ENCODE assay signal across 32 cellular contexts in the genomic region with DNA sequence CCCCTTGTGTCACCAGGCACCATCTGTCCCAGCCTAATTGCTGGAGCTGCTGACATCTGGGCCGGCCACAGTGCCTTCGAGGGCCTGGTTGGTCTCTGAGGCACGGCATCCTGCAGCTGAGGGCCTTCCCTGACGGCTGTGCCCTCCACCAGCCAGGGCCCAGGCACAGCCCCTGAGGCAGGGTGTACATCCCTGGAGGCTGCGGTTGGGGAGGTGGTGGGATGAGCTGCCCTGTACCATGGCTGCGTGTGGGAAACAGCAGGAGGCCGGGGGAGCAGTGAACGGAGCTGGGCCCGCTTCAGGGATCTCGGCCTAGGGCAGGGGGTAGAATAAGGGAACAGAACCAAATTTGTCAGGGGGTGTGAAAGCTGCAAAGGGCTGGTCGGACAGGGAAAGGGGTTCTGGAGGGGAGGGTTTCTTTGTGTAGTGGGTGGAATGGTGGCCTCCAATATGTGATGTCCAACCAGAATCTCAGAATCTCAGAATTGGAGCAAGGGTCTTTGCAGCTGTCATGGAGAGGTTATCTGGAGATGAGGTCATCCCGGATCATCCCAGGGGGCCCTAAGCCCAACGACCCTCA.
"Had no signal": no experiment of that assay in that cellular context is flagged by ENCODE, and none has a peak within 500 bp of the region (broad histone marks: within the 10 kb centered on the region; RNA-seq: fewer than 3 reads in every experiment).

No MANE protein-coding gene starts in this region.

- FAIRE-seq: keratinocyte, TTC549 had no signal

- ATAC-seq: gastrocnemius medialis; left cardiac atrium; naive thymus-derived CD4-positive, alpha-beta T cell; right cardiac atrium; stimulated activated naive CD8-positive, alpha-beta T cell treated with anti-CD3 and anti-CD28 coated beads, Interleukin-15, Interleukin-2, amounts not matched to agents 100 U/mL and 50 U/mL, for 24 hours had no signal

- H3K36me3 Mint-ChIP-seq: activated naive CD4-positive, alpha-beta T cell treated with anti-CD3 and anti-CD28 coated beads, Interleukin-2, amount 10 ng/mL, durations not matched to agents 7 days and 5 days; activated naive CD8-positive, alpha-beta T cell treated with anti-CD3 and anti-CD28 coated beads, Interleukin-2, amount 10 ng/mL, durations not matched to agents 7 days and 5 days; brain; mesothelial cell of epicardium; naive thymus-derived CD4-positive, alpha-beta T cell; type B pancreatic cell had no signal

- H3K27ac Mint-ChIP-seq: activated CD4-positive, alpha-beta memory T cell treated with anti-CD3 and anti-CD28 coated beads, Interleukin-2, amount 10 ng/mL, durations not matched to agents 7 days and 5 days; activated CD4-positive, alpha-beta T cell treated with anti-CD3 and anti-CD28 coated beads, Interleukin-2, amount 10 ng/mL, durations not matched to agents 7 days and 5 days; activated naive CD4-positive, alpha-beta T cell treated with anti-CD3 and anti-CD28 coated beads, Interleukin-2, amount 10 ng/mL, durations not matched to agents 7 days and 5 days; activated naive CD8-positive, alpha-beta T cell treated with anti-CD3 and anti-CD28 coated beads, Interleukin-2, amount 10 ng/mL, durations not matched to agents 7 days and 5 days; activated T-cell treated with anti-CD3 and anti-CD28 coated beads, Interleukin-2, amount 50 U/mL, for 24 hours; mesothelial cell of epicardium; type B pancreatic cell had no signal

- H2AFZ ChIP-seq: hepatocyte had no signal

- DNase-seq: activated CD4-positive, alpha-beta memory T cell treated with anti-CD3 and anti-CD28 coated beads, Interleukin-2, amount 10 ng/mL, durations not matched to agents 7 days and 5 days; activated CD4-positive, alpha-beta T cell treated with anti-CD3 and anti-CD28 coated beads for 1 hour; activated CD4-positive, alpha-beta T cell treated with anti-CD3 and anti-CD28 coated beads, Interleukin-2, amount 10 ng/mL, durations not matched to agents 7 days and 5 days; activated CD8-positive, alpha-beta memory T cell treated with anti-CD3 and anti-CD28 coated beads, Interleukin-2, amount 50 U/mL, for 48 hours; activated gamma-delta T cell; activated naive CD4-positive, alpha-beta T cell treated with anti-CD3 and anti-CD28 coated beads, Interleukin-2, amount 10 ng/mL, durations not matched to agents 7 days and 5 days; activated naive CD8-positive, alpha-beta T cell treated with anti-CD3 and anti-CD28 coated beads, Interleukin-2, amount 10 ng/mL, durations not matched to agents 7 days and 5 days; activated T-cell treated with anti-CD3 and anti-CD28 coated beads, Interleukin-2, amount 50 U/mL, for 24 hours; cerebellar nuclear complex; dorsolateral prefrontal cortex; effector memory CD4-positive, alpha-beta T cell; erythroblast; gastrocnemius medialis; left cardiac atrium; naive thymus-derived CD4-positive, alpha-beta T cell; right cardiac atrium; spleen; stimulated activated naive CD8-positive, alpha-beta T cell treated with anti-CD3 and anti-CD28 coated beads, Interleukin-15, Interleukin-2, amounts not matched to agents 100 U/mL and 50 U/mL, for 24 hours; T-helper 9 cell; testis had no signal

- H3K36me3 ChIP-seq: ascending aorta, cardiac muscle cell, gastrocnemius medialis, spleen, vagina had no signal

- H3K4me3 Mint-ChIP-seq: activated CD4-positive, alpha-beta memory T cell treated with anti-CD3 and anti-CD28 coated beads, Interleukin-2, amount 10 ng/mL, durations not matched to agents 7 days and 5 days; activated CD4-positive, alpha-beta T cell treated with anti-CD3 and anti-CD28 coated beads, Interleukin-2, amount 10 ng/mL, durations not matched to agents 7 days and 5 days; activated naive CD4-positive, alpha-beta T cell treated with anti-CD3 and anti-CD28 coated beads, Interleukin-2, amount 10 ng/mL, durations not matched to agents 7 days and 5 days; activated naive CD8-positive, alpha-beta T cell treated with anti-CD3 and anti-CD28 coated beads, Interleukin-2, amount 10 ng/mL, durations not matched to agents 7 days and 5 days; activated T-cell treated with anti-CD3 and anti-CD28 coated beads, Interleukin-2, amount 50 U/mL, for 24 hours; brain; mesothelial cell of epicardium; naive thymus-derived CD4-positive, alpha-beta T cell; neural crest cell; type B pancreatic cell had no signal

- H3K27me3 ChIP-seq: ascending aorta, cardiac muscle cell, dorsolateral prefrontal cortex, gastrocnemius medialis, hepatocyte, testis, vagina had no signal

- H3K4me3 ChIP-seq: ascending aorta, cardiac muscle cell, coronary artery, dorsolateral prefrontal cortex, gastrocnemius medialis, hepatocyte, spleen, testis, vagina had no signal

- H3K9me3 ChIP-seq: ascending aorta, gastrocnemius medialis, spleen, testis, vagina had no signal

- H3K27ac ChIP-seq: ascending aorta, cardiac muscle cell, coronary artery, dorsolateral prefrontal cortex, gastrocnemius medialis, hepatocyte, testis, vagina, VCaP had no signal

- H3K4me2 ChIP-seq: hepatocyte had no signal

- H3K27me3 Mint-ChIP-seq: type B pancreatic cell had no signal

- H3K9me3 Mint-ChIP-seq: activated CD4-positive, alpha-beta memory T cell treated with anti-CD3 and anti-CD28 coated beads, Interleukin-2, amount 10 ng/mL, durations not matched to agents 7 days and 5 days; activated CD4-positive, alpha-beta T cell treated with anti-CD3 and anti-CD28 coated beads, Interleukin-2, amount 10 ng/mL, durations not matched to agents 7 days and 5 days; activated naive CD4-positive, alpha-beta T cell treated with anti-CD3 and anti-CD28 coated beads, Interleukin-2, amount 10 ng/mL, durations not matched to agents 7 days and 5 days; activated naive CD8-positive, alpha-beta T cell treated with anti-CD3 and anti-CD28 coated beads, Interleukin-2, amount 10 ng/mL, durations not matched to agents 7 days and 5 days; activated T-cell treated with anti-CD3 and anti-CD28 coated beads, Interleukin-2, amount 50 U/mL, for 24 hours; mesothelial cell of epicardium; neural crest cell; type B pancreatic cell had no signal
